ENCODE assay signal across 1 cellular context in the genomic region with DNA sequence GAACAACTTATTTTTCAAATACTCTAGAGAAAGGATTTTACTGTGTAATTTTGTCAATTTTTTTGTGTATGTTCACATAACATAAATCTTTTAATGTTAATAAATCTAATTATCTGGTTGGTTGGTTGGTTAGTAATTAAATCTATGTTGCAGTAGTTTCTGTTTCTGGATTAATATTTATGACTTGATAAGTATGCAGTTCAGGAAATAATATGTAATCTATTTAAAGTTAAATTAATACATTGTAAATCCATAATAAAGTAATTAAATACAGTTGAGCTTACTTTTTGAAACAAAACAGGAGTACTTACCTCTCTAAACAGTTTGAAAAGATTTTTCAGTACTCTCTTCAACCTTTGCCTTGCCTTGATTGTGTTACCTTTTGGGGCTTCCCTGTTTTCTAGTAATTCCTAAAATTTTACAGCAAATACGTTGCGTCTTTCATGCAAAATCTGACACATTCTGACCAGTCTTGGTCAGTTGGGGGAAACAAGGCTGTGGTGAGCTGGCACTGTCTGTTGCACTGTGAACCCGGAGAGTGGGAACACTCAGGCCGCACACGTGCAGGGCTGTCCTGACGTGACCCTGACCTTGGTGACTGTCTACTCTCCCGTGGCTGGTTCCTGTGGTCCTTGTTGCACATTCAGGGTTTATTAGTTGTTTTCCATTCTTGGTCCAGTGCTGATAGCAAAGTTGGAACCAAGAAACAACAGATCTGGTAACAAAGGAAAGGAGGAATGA.
TF ChIP-seq lines count a peak whose summit lies in the region.

No MANE protein-coding gene starts in this region.

TF ChIP-seq in HepG2, 621 proteins besides CTCF, POLR2A, EP300 and RAD21 (continued from another document and continues in another):
- TF ChIP-seq, protein P1, sequence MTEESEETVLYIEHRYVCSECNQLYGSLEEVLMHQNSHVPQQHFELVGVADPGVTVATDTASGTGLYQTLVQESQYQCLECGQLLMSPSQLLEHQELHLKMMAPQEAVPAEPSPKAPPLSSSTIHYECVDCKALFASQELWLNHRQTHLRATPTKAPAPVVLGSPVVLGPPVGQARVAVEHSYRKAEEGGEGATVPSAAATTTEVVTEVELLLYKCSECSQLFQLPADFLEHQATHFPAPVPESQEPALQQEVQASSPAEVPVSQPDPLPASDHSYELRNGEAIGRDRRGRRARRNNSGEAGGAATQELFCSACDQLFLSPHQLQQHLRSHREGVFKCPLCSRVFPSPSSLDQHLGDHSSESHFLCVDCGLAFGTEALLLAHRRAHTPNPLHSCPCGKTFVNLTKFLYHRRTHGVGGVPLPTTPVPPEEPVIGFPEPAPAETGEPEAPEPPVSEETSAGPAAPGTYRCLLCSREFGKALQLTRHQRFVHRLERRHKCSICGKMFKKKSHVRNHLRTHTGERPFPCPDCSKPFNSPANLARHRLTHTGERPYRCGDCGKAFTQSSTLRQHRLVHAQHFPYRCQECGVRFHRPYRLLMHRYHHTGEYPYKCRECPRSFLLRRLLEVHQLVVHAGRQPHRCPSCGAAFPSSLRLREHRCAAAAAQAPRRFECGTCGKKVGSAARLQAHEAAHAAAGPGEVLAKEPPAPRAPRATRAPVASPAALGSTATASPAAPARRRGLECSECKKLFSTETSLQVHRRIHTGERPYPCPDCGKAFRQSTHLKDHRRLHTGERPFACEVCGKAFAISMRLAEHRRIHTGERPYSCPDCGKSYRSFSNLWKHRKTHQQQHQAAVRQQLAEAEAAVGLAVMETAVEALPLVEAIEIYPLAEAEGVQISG (CRISPR knock-in tag; IDR thresholded peaks at IDR 0.05), result peak; percentile 46; the same call in 1 of the 2 replicates
- TF ChIP-seq TCF7 (IDR thresholded peaks at IDR 0.05; ENCODE audit: low read depth), result peak; percentile 57; the same call in 1 of the 2 replicates
- peak; percentile 100 for TF ChIP-seq RXRB (CRISPR knock-in tag; IDR thresholded peaks at IDR 0.05; ENCODE audit: borderline replicate concordance)
- TF ChIP-seq SIN3A (IDR thresholded peaks at IDR 0.05; ENCODE audit: borderline replicate concordance, low read depth, low read length), result peak; percentile 73; the same call in 1 of the 2 replicates
- peak; percentile 59; the same call in 1 of the 2 replicates for TF ChIP-seq ZNF790 (CRISPR knock-in tag; IDR thresholded peaks at IDR 0.05; ENCODE audit: borderline replicate concordance)
- 0 out of 2 replicates have a peak, but pooled peaks have one; percentile 28 for TF ChIP-seq MZF1 (CRISPR knock-in tag; IDR thresholded peaks at IDR 0.05; ENCODE audit: borderline replicate concordance)
- TF ChIP-seq, protein P2, sequence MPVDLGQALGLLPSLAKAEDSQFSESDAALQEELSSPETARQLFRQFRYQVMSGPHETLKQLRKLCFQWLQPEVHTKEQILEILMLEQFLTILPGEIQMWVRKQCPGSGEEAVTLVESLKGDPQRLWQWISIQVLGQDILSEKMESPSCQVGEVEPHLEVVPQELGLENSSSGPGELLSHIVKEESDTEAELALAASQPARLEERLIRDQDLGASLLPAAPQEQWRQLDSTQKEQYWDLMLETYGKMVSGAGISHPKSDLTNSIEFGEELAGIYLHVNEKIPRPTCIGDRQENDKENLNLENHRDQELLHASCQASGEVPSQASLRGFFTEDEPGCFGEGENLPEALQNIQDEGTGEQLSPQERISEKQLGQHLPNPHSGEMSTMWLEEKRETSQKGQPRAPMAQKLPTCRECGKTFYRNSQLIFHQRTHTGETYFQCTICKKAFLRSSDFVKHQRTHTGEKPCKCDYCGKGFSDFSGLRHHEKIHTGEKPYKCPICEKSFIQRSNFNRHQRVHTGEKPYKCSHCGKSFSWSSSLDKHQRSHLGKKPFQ (CRISPR knock-in tag; IDR thresholded peaks at IDR 0.05; ENCODE audit: insufficient replicate concordance), result peak; percentile 79
- 0 out of 2 replicates have a peak, but pooled peaks have one; percentile 51 for TF ChIP-seq ZBTB7B (CRISPR knock-in tag; IDR thresholded peaks at IDR 0.05)
- TF ChIP-seq, protein P3, sequence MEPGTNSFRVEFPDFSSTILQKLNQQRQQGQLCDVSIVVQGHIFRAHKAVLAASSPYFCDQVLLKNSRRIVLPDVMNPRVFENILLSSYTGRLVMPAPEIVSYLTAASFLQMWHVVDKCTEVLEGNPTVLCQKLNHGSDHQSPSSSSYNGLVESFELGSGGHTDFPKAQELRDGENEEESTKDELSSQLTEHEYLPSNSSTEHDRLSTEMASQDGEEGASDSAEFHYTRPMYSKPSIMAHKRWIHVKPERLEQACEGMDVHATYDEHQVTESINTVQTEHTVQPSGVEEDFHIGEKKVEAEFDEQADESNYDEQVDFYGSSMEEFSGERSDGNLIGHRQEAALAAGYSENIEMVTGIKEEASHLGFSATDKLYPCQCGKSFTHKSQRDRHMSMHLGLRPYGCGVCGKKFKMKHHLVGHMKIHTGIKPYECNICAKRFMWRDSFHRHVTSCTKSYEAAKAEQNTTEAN (CRISPR knock-in tag; conservative IDR thresholded peaks at IDR 0.05), result no peak
- no peak for TF ChIP-seq ZNF746 (CRISPR knock-in tag; IDR thresholded peaks at IDR 0.05)
- TF ChIP-seq ZNF616 (CRISPR knock-in tag; IDR thresholded peaks at IDR 0.05; ENCODE audit: low read depth), result no peak
- TF ChIP-seq ARNT (IDR thresholded peaks at IDR 0.05), result no peak
- no peak for TF ChIP-seq ZC3H13 (CRISPR knock-in tag; IDR thresholded peaks at IDR 0.05)
- peak; percentile 67; the same call in 1 of the 2 replicates for TF ChIP-seq PITX1 (CRISPR knock-in tag; IDR thresholded peaks at IDR 0.05)
- TF ChIP-seq TBL1XR1 (IDR thresholded peaks at IDR 0.05; ENCODE audit: borderline replicate concordance, low read length, partially characterized antibody), result peak; percentile 94
- no peak for TF ChIP-seq SOX6 (IDR thresholded peaks at IDR 0.05)
- TF ChIP-seq SOX6 (CRISPR knock-in tag; IDR thresholded peaks at IDR 0.05), result peak; percentile 75
- TF ChIP-seq BHLHE40 (IDR thresholded peaks at IDR 0.05; ENCODE audit: low read length), result peak; percentile 99
- peak; percentile 35; the same call in 1 of the 2 replicates for TF ChIP-seq TBX3 (IDR thresholded peaks at IDR 0.05; ENCODE audit: borderline replicate concordance)
- no peak for TF ChIP-seq ATF7-NPFF (CRISPR knock-in tag; IDR thresholded peaks at IDR 0.05; ENCODE audit: low read depth)
- TF ChIP-seq RARA (CRISPR knock-in tag; IDR thresholded peaks at IDR 0.05), result peak; percentile 98
- no peak for TF ChIP-seq TOPORS (CRISPR knock-in tag; IDR thresholded peaks at IDR 0.05)
- TF ChIP-seq CENPT (CRISPR knock-in tag; IDR thresholded peaks at IDR 0.05; ENCODE audit: low read depth), result no peak
- TF ChIP-seq CCAR2 (optimal IDR thresholded peaks at IDR 0.05; ENCODE audit: low read depth, low read length), result no peak
- no peak for TF ChIP-seq ZNF207 (IDR thresholded peaks at IDR 0.05; ENCODE audit: borderline replicate concordance)
- peak; percentile 68; the same call in 1 of the 2 replicates for TF ChIP-seq NCOA2 (CRISPR knock-in tag; IDR thresholded peaks at IDR 0.05)
- TF ChIP-seq, protein P4, sequence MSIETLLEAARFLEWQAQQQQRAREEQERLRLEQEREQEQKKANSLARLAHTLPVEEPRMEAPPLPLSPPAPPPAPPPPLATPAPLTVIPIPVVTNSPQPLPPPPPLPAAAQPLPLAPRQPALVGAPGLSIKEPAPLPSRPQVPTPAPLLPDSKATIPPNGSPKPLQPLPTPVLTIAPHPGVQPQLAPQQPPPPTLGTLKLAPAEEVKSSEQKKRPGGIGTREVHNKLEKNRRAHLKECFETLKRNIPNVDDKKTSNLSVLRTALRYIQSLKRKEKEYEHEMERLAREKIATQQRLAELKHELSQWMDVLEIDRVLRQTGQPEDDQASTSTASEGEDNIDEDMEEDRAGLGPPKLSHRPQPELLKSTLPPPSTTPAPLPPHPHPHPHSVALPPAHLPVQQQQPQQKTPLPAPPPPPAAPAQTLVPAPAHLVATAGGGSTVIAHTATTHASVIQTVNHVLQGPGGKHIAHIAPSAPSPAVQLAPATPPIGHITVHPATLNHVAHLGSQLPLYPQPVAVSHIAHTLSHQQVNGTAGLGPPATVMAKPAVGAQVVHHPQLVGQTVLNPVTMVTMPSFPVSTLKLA (IDR thresholded peaks at IDR 0.05), result peak; percentile 78
- no peak for TF ChIP-seq ZNF766 (CRISPR knock-in tag; IDR thresholded peaks at IDR 0.05; ENCODE audit: borderline replicate concordance)
- no peak for TF ChIP-seq ZNF101 (CRISPR knock-in tag; IDR thresholded peaks at IDR 0.05; ENCODE audit: borderline replicate concordance, low read depth)
- TF ChIP-seq CCDC6 (CRISPR knock-in tag; IDR thresholded peaks at IDR 0.05), result 0 out of 2 replicates have a peak, but pooled peaks have one; percentile 47
- TF ChIP-seq KAT8 (CRISPR knock-in tag; IDR thresholded peaks at IDR 0.05), result 0 out of 2 replicates have a peak, but pooled peaks have one; percentile 27
- peak; percentile 71; the same call in 1 of the 2 replicates for TF ChIP-seq ZMYM3 (CRISPR knock-in tag; IDR thresholded peaks at IDR 0.05)
- TF ChIP-seq ZNF674 (CRISPR knock-in tag; IDR thresholded peaks at IDR 0.05; ENCODE audit: low read depth), result no peak
- TF ChIP-seq NR2F1 (CRISPR knock-in tag; IDR thresholded peaks at IDR 0.05), result peak; percentile 78 to 84
- peak; percentile 90 for TF ChIP-seq HDAC1 (CRISPR knock-in tag; IDR thresholded peaks at IDR 0.05)
- peak; percentile 60; the same call in 1 of the 2 replicates for TF ChIP-seq ERF (CRISPR knock-in tag; IDR thresholded peaks at IDR 0.05)
- TF ChIP-seq, protein P5, sequence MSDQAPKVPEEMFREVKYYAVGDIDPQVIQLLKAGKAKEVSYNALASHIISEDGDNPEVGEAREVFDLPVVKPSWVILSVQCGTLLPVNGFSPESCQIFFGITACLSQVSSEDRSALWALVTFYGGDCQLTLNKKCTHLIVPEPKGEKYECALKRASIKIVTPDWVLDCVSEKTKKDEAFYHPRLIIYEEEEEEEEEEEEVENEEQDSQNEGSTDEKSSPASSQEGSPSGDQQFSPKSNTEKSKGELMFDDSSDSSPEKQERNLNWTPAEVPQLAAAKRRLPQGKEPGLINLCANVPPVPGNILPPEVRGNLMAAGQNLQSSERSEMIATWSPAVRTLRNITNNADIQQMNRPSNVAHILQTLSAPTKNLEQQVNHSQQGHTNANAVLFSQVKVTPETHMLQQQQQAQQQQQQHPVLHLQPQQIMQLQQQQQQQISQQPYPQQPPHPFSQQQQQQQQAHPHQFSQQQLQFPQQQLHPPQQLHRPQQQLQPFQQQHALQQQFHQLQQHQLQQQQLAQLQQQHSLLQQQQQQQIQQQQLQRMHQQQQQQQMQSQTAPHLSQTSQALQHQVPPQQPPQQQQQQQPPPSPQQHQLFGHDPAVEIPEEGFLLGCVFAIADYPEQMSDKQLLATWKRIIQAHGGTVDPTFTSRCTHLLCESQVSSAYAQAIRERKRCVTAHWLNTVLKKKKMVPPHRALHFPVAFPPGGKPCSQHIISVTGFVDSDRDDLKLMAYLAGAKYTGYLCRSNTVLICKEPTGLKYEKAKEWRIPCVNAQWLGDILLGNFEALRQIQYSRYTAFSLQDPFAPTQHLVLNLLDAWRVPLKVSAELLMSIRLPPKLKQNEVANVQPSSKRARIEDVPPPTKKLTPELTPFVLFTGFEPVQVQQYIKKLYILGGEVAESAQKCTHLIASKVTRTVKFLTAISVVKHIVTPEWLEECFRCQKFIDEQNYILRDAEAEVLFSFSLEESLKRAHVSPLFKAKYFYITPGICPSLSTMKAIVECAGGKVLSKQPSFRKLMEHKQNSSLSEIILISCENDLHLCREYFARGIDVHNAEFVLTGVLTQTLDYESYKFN (CRISPR knock-in tag; conservative IDR thresholded peaks at IDR 0.05), result peak; percentile 73
- TF ChIP-seq HNRNPH1 (optimal IDR thresholded peaks at IDR 0.05; ENCODE audit: low read depth, low read length), result no peak
- 0 out of 2 replicates have a peak, but pooled peaks have one; percentile 36 for TF ChIP-seq ZNF672 (CRISPR knock-in tag; IDR thresholded peaks at IDR 0.05)
- no peak for TF ChIP-seq ZNF160 (CRISPR knock-in tag; IDR thresholded peaks at IDR 0.05)
- TF ChIP-seq, protein P6, sequence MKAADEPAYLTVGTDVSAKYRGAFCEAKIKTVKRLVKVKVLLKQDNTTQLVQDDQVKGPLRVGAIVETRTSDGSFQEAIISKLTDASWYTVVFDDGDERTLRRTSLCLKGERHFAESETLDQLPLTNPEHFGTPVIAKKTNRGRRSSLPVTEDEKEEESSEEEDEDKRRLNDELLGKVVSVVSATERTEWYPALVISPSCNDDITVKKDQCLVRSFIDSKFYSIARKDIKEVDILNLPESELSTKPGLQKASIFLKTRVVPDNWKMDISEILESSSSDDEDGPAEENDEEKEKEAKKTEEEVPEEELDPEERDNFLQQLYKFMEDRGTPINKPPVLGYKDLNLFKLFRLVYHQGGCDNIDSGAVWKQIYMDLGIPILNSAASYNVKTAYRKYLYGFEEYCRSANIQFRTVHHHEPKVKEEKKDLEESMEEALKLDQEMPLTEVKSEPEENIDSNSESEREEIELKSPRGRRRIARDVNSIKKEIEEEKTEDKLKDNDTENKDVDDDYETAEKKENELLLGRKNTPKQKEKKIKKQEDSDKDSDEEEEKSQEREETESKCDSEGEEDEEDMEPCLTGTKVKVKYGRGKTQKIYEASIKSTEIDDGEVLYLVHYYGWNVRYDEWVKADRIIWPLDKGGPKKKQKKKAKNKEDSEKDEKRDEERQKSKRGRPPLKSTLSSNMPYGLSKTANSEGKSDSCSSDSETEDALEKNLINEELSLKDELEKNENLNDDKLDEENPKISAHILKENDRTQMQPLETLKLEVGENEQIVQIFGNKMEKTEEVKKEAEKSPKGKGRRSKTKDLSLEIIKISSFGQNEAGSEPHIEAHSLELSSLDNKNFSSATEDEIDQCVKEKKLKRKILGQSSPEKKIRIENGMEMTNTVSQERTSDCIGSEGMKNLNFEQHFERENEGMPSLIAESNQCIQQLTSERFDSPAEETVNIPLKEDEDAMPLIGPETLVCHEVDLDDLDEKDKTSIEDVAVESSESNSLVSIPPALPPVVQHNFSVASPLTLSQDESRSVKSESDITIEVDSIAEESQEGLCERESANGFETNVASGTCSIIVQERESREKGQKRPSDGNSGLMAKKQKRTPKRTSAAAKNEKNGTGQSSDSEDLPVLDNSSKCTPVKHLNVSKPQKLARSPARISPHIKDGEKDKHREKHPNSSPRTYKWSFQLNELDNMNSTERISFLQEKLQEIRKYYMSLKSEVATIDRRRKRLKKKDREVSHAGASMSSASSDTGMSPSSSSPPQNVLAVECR (CRISPR knock-in tag; IDR thresholded peaks at IDR 0.05; ENCODE audit: borderline replicate concordance), result peak; percentile 75; the same call in 1 of the 2 replicates
- peak; percentile 91 for TF ChIP-seq BCL6 (CRISPR knock-in tag; IDR thresholded peaks at IDR 0.05)
- TF ChIP-seq, protein P7, sequence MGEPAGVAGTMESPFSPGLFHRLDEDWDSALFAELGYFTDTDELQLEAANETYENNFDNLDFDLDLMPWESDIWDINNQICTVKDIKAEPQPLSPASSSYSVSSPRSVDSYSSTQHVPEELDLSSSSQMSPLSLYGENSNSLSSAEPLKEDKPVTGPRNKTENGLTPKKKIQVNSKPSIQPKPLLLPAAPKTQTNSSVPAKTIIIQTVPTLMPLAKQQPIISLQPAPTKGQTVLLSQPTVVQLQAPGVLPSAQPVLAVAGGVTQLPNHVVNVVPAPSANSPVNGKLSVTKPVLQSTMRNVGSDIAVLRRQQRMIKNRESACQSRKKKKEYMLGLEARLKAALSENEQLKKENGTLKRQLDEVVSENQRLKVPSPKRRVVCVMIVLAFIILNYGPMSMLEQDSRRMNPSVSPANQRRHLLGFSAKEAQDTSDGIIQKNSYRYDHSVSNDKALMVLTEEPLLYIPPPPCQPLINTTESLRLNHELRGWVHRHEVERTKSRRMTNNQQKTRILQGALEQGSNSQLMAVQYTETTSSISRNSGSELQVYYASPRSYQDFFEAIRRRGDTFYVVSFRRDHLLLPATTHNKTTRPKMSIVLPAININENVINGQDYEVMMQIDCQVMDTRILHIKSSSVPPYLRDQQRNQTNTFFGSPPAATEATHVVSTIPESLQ (CRISPR knock-in tag; conservative IDR thresholded peaks at IDR 0.05), result no peak
